8 cellular contexts compared by ENCODE assay signal in genomic region chr6:6003334-6004146, GRCh38. TPM values are rescaled to one million over a fixed set of nuclear protein-coding genes. Genes with fewer than 3 reads are reported as not detected.
DNase-seq lines count a peak whose midpoint lies in the region; ATAC-seq, FAIRE-seq and TF ChIP-seq lines count a peak whose summit lies in the region.

No MANE protein-coding gene starts in this region.

- H3K4me3 Mint-ChIP-seq in astrocyte (ENCODE audit: unreplicated experiment), result peak overlapping the region; percentile 80

- H4K20me1 ChIP-seq in BLaER1 treated with 17β-estradiol and CSF1 and Interleukin-3, amounts not matched to agents 10 nM and 100 nM, result peaks cover 0 to 99% (median 93%) of the 10 kb centered on the region in 11 experiments; a peak in 18 of 22 replicates
- H4K20me1 ChIP-seq in astrocyte (ENCODE audit: insufficient read depth, low read length), result peaks cover 20% of the 10 kb centered on the region

- 0 out of 22 replicates have a peak overlapping the region, but pooled peaks of 1 of the 11 experiments have one; percentile 20 for H3K27ac ChIP-seq in BLaER1 treated with 17β-estradiol and CSF1 and Interleukin-3, amounts not matched to agents 10 nM and 100 nM
- no peak overlapping the region for H3K27ac ChIP-seq in astrocyte (ENCODE audit: low read depth, low read length)
- H3K27ac ChIP-seq in suprapubic skin, result peak overlapping the region; percentile 69

- DNase-seq in astrocyte (ENCODE audit: low read depth) (no peak), kidney epithelial cell (ENCODE audit: low read depth) (no peak), suprapubic skin (ENCODE audit: low spot score in 2 of 2) (no peak)

- WGBS in suprapubic skin, result 3% methylated on average over 59 of the region's 71 CpGs

- peaks cover 9% of the 10 kb centered on the region for H3K36me3 Mint-ChIP-seq in astrocyte (ENCODE audit: low read depth, unreplicated experiment)

- H3K27me3 ChIP-seq in BLaER1 treated with 17β-estradiol and CSF1 and Interleukin-3, amounts not matched to agents 10 nM and 100 nM, result peaks cover 99 to 100% (median 100%) of the 10 kb centered on the region in 11 experiments
- H3K27me3 ChIP-seq in astrocyte (ENCODE audit: insufficient read depth, low read length) (peaks cover 96% of the 10 kb centered on the region), kidney epithelial cell (ENCODE audit: control insufficient read depth, insufficient read depth, low read length) (peaks cover 98% of the 10 kb centered on the region), suprapubic skin (peaks cover 98% of the 10 kb centered on the region)

- no peak for TF ChIP-seq RAD21 in Ishikawa (IDR thresholded peaks at IDR 0.05; ENCODE audit: low read depth)

- TF ChIP-seq EP300 in Ishikawa (IDR thresholded peaks at IDR 0.05; ENCODE audit: borderline replicate concordance) (no peak), suprapubic skin (IDR thresholded peaks at IDR 0.05) (no peak)

- H3K27ac Mint-ChIP-seq in astrocyte (ENCODE audit: unreplicated experiment), result peak overlapping the region; percentile 86

- H3K9me3 Mint-ChIP-seq in astrocyte (ENCODE audit: unreplicated experiment), result peaks cover 18% of the 10 kb centered on the region

- peaks cover 6 to 34% (median 15%) of the 10 kb centered on the region in 11 experiments; a peak in 20 of 22 replicates for H3K9me3 ChIP-seq in BLaER1 treated with 17β-estradiol and CSF1 and Interleukin-3, amounts not matched to agents 10 nM and 100 nM (replicated peaks in 1 of 11)
- H3K9me3 ChIP-seq in astrocyte (ENCODE audit: insufficient read depth, low read depth, low read length) (peaks cover 10% of the 10 kb centered on the region), suprapubic skin (no peaks in the 10 kb centered on the region)

- peak overlapping the region; percentile 48 to 64 (median 54) for H3K4me3 ChIP-seq in BLaER1 treated with 17β-estradiol and CSF1 and Interleukin-3, amounts not matched to agents 10 nM and 100 nM
- H3K4me3 ChIP-seq in astrocyte (ENCODE audit: insufficient read depth, low read depth, low read length) (no peak overlapping the region), kidney epithelial cell (ENCODE audit: low read depth, low read length) (peak overlapping the region; percentile 28), suprapubic skin (peak overlapping the region; percentile 62)

- H3K27me3 Mint-ChIP-seq in astrocyte (ENCODE audit: low read depth, unreplicated experiment), result peaks cover 72% of the 10 kb centered on the region

- no peak for TF ChIP-seq POLR2A in suprapubic skin (IDR thresholded peaks at IDR 0.05)

- no peak for FAIRE-seq in astrocyte (lab: Jason Lieb, UNC)

- peak overlapping the region; percentile 68 to 94 (median 83) for H3K4me2 ChIP-seq in BLaER1 treated with 17β-estradiol and CSF1 and Interleukin-3, amounts not matched to agents 10 nM and 100 nM
- peak overlapping the region; percentile 41 for H3K4me2 ChIP-seq in astrocyte (ENCODE audit: low read length)

- peaks cover 30 to 49% (median 43%) of the 10 kb centered on the region in 10 experiments for H3K4me1 ChIP-seq in BLaER1 treated with 17β-estradiol and CSF1 and Interleukin-3, amounts not matched to agents 10 nM and 100 nM
- peaks cover 27% of the 10 kb centered on the region for H3K4me1 ChIP-seq in astrocyte (ENCODE audit: insufficient read depth, low read length)
- H3K4me1 ChIP-seq in suprapubic skin, result peaks cover 76% of the 10 kb centered on the region

- TF ChIP-seq CTCF in astrocyte (IDR thresholded peaks at IDR 0.05; ENCODE audit: insufficient read depth, low read depth, low read length), result no peak
- no peak for TF ChIP-seq CTCF in kidney epithelial cell (IDR thresholded peaks at IDR 0.05; ENCODE audit: insufficient read depth, low read length, poor library complexity, severe bottlenecking)
- TF ChIP-seq CTCF in suprapubic skin (IDR thresholded peaks at IDR 0.05), result no peak

- no peaks in the 10 kb centered on the region for H3K36me3 ChIP-seq in BLaER1 treated with 17β-estradiol and CSF1 and Interleukin-3, amounts not matched to agents 10 nM and 100 nM
- no peaks in the 10 kb centered on the region for H3K36me3 ChIP-seq in astrocyte (ENCODE audit: insufficient read depth, low read length)
- H3K36me3 ChIP-seq in kidney epithelial cell (ENCODE audit: control insufficient read depth, insufficient read depth, low read length), result no peaks in the 10 kb centered on the region
- no peaks in the 10 kb centered on the region for H3K36me3 ChIP-seq in suprapubic skin

- H3K9ac ChIP-seq in BLaER1 treated with 17β-estradiol and CSF1 and Interleukin-3, amounts not matched to agents 10 nM and 100 nM, result peak overlapping the region in 7 of 11 experiments; percentile 32 to 67 (median 41); a peak in 11 of 22 replicates
- H3K9ac ChIP-seq in astrocyte (ENCODE audit: low read length), result no peak overlapping the region

- no peaks in the 10 kb centered on the region for H3K79me2 ChIP-seq in astrocyte (ENCODE audit: insufficient read depth, low read length)

- ATAC-seq in HG03196 (IDR thresholded peaks at IDR 0.05; ENCODE audit: unreplicated experiment) (no peak), HG02798 (IDR thresholded peaks at IDR 0.05; ENCODE audit: poor library complexity, unreplicated experiment) (no peak), GM18867 (IDR thresholded peaks at IDR 0.05; ENCODE audit: unreplicated experiment) (no peak)

- H3K4me1 Mint-ChIP-seq in astrocyte (ENCODE audit: low read depth, unreplicated experiment), result peaks cover 3% of the 10 kb centered on the region

- peak overlapping the region; percentile 3 for H2AFZ ChIP-seq in astrocyte (ENCODE audit: low read depth, low read length)

TF ChIP-seq in Ishikawa, 13 proteins besides CTCF, POLR2A, EP300 and RAD21:
- no peak for TF ChIP-seq TCF12 (IDR thresholded peaks at IDR 0.05; ENCODE audit: low read depth)
- no peak for TF ChIP-seq FOXM1 (IDR thresholded peaks at IDR 0.05; ENCODE audit: borderline replicate concordance, low read depth)
- no peak for TF ChIP-seq TAF1 (IDR thresholded peaks at IDR 0.05; ENCODE audit: low read depth)
- TF ChIP-seq ZBTB7A (IDR thresholded peaks at IDR 0.05; ENCODE audit: low read depth), result 0 out of 2 replicates have a peak, but pooled peaks have one; percentile 27
- no peak for TF ChIP-seq USF1 (IDR thresholded peaks at IDR 0.05)
- no peak for TF ChIP-seq YY1 (IDR thresholded peaks at IDR 0.05; ENCODE audit: low read depth)
- no peak for TF ChIP-seq MAX (IDR thresholded peaks at IDR 0.05)
TF ChIP-seq in Ishikawa: peak in this region for 1.

RNA-seq across cellular contexts. Expression of gene NRN1, which starts 3.2 kb away (rescaled TPM):
- 0.82 and 1.0 TPM in 2 replicates for total RNA-seq in astrocyte
- 0.34 and 3.1 TPM in 2 replicates for total RNA-seq in kidney epithelial cell
- total RNA-seq in suprapubic skin, result 10 to 100 TPM in 2 of 4 donors, 1 to 10 TPM in 2; 5.1 to 16.1 (median 8.8) TPM
